Comparison of ENCODE assay signal across 8 cellular contexts in the genomic region with DNA sequence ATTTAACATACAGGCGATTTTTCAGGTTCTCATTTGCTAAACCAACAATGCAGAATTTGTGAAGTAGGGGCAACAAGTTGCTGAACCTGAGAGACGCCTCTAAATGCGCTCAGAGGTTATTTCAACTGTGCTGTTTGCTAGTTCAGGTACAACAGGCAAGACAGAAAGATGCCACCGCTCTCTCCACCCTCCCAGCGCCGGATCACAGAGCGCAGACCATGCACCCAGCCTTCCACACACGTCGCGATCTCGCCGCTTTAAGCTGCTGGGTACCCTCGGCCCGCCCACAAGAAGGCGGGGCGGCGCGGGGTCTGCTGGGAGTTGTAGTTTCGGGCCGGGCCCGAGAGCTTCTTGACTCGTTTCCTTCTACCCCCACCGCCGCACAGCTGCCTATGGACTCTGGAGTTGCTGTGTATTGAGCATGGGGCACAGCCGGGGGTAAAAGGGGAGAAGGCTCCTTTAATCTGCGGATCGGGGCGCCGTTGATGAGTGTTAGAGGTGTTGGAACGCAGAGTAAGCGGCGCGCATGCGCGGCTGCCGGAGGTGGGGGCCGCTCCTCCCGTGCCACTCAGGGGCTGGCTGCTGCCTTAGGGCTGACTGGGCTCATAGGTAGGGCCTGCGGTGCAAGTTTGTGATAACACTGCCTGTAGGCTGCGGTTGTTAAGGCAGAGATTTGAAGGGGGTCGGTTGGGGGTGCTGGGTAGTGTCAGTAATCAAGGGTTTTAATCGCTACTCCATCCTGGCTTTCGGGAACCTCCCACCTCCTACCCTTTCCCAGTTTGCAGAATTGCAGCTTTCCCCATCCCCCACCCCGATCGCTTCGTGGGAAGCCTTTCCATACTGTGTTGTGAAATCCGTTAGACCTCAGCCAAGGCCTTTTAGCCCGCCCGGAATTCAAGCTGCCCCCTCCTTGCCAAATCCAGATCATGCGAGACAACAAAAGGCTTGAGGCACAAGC. TPM values are rescaled to one million over a fixed set of nuclear protein-coding genes. Genes with fewer than 3 reads are reported as not detected.
DNase-seq lines count a peak whose midpoint lies in the region; TF ChIP-seq lines count a peak whose summit lies in the region.

No MANE protein-coding gene starts in this region.

- H3K27ac ChIP-seq in SK-N-MC, result peak overlapping the region; percentile 90

- DNase-seq in GF-D8 (lab: John Stamatoyannopoulos, UW) (peak; percentile 43), HFF-Myc (ENCODE audit: extremely low read depth, low read depth) (peak; percentile 26), MV-4-11 (lab: John Stamatoyannopoulos, UW) (peak; percentile 83), SK-N-MC (ENCODE audit: low read depth, low spot score) (no peak), germinal center (ENCODE audit: low spot score) (peak; percentile 87), occipital lobe (lab: John Stamatoyannopoulos, UW) (peak; percentile 83), superior temporal gyrus (ENCODE audit: extremely low spot score) (peak; percentile 95)
- peak; percentile 89 for DNase-seq in activated naive CD4-positive, alpha-beta T cell treated with anti-CD3 and anti-CD28 coated beads, Interleukin-2, amount 50 U/mL, for 16 hours

- no peak for TF ChIP-seq CTCF in HFF-Myc (IDR thresholded peaks at IDR 0.05; ENCODE audit: low read depth, low read length, missing control alignments)

- peak overlapping the region; percentile 92 for H3K9ac ChIP-seq in SK-N-MC (ENCODE audit: insufficient read length)

- no peaks in the 10 kb centered on the region for H3K9me3 ChIP-seq in SK-N-MC (ENCODE audit: low read depth, low read length)

- peak overlapping the region; percentile 74 for H3K4me3 ChIP-seq in HFF-Myc (replicated peaks; ENCODE audit: low read depth, low read length)
- peak overlapping the region; percentile 93 for H3K4me3 ChIP-seq in SK-N-MC

- H3K36me3 ChIP-seq in SK-N-MC (ENCODE audit: insufficient read depth, low read length), result no peaks in the 10 kb centered on the region

RNA-seq across cellular contexts. Expression of gene ABCA1, which starts 40.3 kb away (rescaled TPM):
- total RNA-seq in occipital lobe, result 27.3 TPM
